8 cellular contexts compared by ENCODE assay signal in the genomic region with DNA sequence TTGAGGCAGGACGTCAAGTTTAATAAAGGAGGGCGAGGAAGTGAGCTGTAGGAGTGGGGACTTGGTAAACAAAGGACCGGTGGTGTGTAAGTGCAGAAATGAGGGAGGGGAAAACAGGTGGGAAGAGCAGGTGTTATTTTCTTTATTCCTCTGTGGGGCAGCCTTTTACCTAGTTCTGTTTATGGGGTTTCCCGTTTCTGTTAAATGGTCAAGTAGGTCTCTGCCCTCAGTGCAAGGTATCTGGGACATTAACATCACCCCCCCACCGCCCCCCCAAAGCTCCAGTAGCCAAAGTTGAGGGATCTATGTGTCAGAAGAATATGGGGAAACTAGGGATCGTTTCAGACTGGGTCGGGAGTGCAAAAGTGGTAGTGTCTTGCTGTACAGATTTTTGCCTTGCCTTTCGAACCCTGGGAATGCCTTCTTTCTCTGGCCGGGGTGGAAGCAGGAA. TPM values are rescaled to one million over a fixed set of nuclear protein-coding genes. Genes with fewer than 3 reads are reported as not detected.
A peak's percentile ranks its signal among the peaks of the same experiment; 100 is the strongest.
DNase-seq lines count a peak whose midpoint lies in the region; TF ChIP-seq lines count a peak whose summit lies in the region.

No MANE protein-coding gene starts in this region.

- DNase-seq in BE2C (no peak), HAP-1 (ENCODE audit: low spot score in 2 of 2) (peak in 1 of 2 experiments; percentile 13), immature natural killer cell (no peak), thyroid gland (no peak), EL (no peak), NCI-H510A treated with DMSO at 0.1 percent for 48 hours (lab: John Stamatoyannopoulos, UW) (no peak), SIG-M5 treated with dmso at 0.1 percent for 504 hours (lab: John Stamatoyannopoulos, UW; ENCODE audit: unreplicated experiment) (no peak)
- no peak for DNase-seq in activated T-helper 1 cell treated with anti-CD3 and anti-CD28 coated beads, Interleukin-12 subunit alpha, Interleukin-12 subunit beta, Interleukin-2, Interleukin-4 antibody, amounts not matched to agents 30 ng/mL and 10 ng/mL and 1 ng/mL, durations not matched to agents 14 hours and 24 hours and 36 hours (ENCODE audit: low spot score)

- no peaks in the 10 kb centered on the region for H3K27me3 ChIP-seq in BE2C
- no peaks in the 10 kb centered on the region for H3K27me3 ChIP-seq in HAP-1 (ENCODE audit: low read depth)
- H3K27me3 ChIP-seq in thyroid gland: no peaks in the 10 kb centered on the region

- peak overlapping the region; percentile 58 for H3K4me3 ChIP-seq in BE2C (ENCODE audit: low read depth, low read length)
- H3K4me3 ChIP-seq in HAP-1: peak overlapping the region; percentile 40
- peak overlapping the region; percentile 16 to 49 (median 25) for H3K4me3 ChIP-seq in thyroid gland (replicated peaks in 1 of 3)

- H3K4me1 ChIP-seq in BE2C (no peaks in the 10 kb centered on the region; the same call in 1 of the 2 replicates), HAP-1 (peaks cover 23% of the 10 kb centered on the region), thyroid gland (peaks cover 16 to 28% of the 10 kb centered on the region in 2 donors)

- H3K4me3 Mint-ChIP-seq in activated T-helper 1 cell treated with anti-CD3 and anti-CD28 coated beads, Interleukin-12 subunit alpha, Interleukin-12 subunit beta, Interleukin-2, Interleukin-4 antibody, amounts not matched to agents 30 ng/mL and 10 ng/mL and 1 ng/mL, durations not matched to agents 14 hours and 24 hours and 36 hours: peak overlapping the region; percentile 90
- H3K4me3 Mint-ChIP-seq in immature natural killer cell: peak overlapping the region; percentile 82 to 94 (median 92)

- TF ChIP-seq CTCF in BE2C (IDR thresholded peaks at IDR 0.05; ENCODE audit: low read depth, low read length) (no peak), thyroid gland (IDR thresholded peaks at IDR 0.05) (no peak)

- peaks cover 28% of the 10 kb centered on the region for H3K27me3 Mint-ChIP-seq in activated T-helper 1 cell treated with anti-CD3 and anti-CD28 coated beads, Interleukin-12 subunit alpha, Interleukin-12 subunit beta, Interleukin-2, Interleukin-4 antibody, amounts not matched to agents 30 ng/mL and 10 ng/mL and 1 ng/mL, durations not matched to agents 14 hours and 24 hours and 36 hours (ENCODE audit: insufficient read depth)
- H3K27me3 Mint-ChIP-seq in immature natural killer cell (ENCODE audit: low read depth in 3 of 3): peaks cover 23 to 24% (median 23%) of the 10 kb centered on the region in 3 donors

- 2 to 6% methylated on average over 9 of the region's 9 CpGs for WGBS in thyroid gland, 2 donors

- peak overlapping the region in 2 of 3 donors; percentile 49 to 87 for H3K27ac ChIP-seq in thyroid gland

- in situ Hi-C loops in HAP-1 (cut with MboI; ENCODE audit: low sequenced_read_pairs): no loop called here

- no peaks in the 10 kb centered on the region for H3K36me3 ChIP-seq in BE2C
- H3K36me3 ChIP-seq in HAP-1 (replicated peaks): no peaks in the 10 kb centered on the region
- H3K36me3 ChIP-seq in thyroid gland: no peaks in the 10 kb centered on the region

- peak overlapping the region; percentile 91 for H3K27ac Mint-ChIP-seq in activated T-helper 1 cell treated with anti-CD3 and anti-CD28 coated beads, Interleukin-12 subunit alpha, Interleukin-12 subunit beta, Interleukin-2, Interleukin-4 antibody, amounts not matched to agents 30 ng/mL and 10 ng/mL and 1 ng/mL, durations not matched to agents 14 hours and 24 hours and 36 hours
- peak overlapping the region; percentile 94 to 98 (median 96) for H3K27ac Mint-ChIP-seq in immature natural killer cell

- peaks cover 6% of the 10 kb centered on the region for H3K36me3 Mint-ChIP-seq in activated T-helper 1 cell treated with anti-CD3 and anti-CD28 coated beads, Interleukin-12 subunit alpha, Interleukin-12 subunit beta, Interleukin-2, Interleukin-4 antibody, amounts not matched to agents 30 ng/mL and 10 ng/mL and 1 ng/mL, durations not matched to agents 14 hours and 24 hours and 36 hours (ENCODE audit: low read depth)
- H3K36me3 Mint-ChIP-seq in immature natural killer cell: no peaks in the 10 kb centered on the region

- peaks cover 5% of the 10 kb centered on the region; the same call in 1 of the 2 replicates for H3K9me3 ChIP-seq in BE2C
- H3K9me3 ChIP-seq in HAP-1: peaks cover 6% of the 10 kb centered on the region; the same call in 1 of the 2 replicates
- no peaks in the 10 kb centered on the region for H3K9me3 ChIP-seq in thyroid gland

- intact Hi-C loops in activated T-helper 1 cell treated with anti-CD3 and anti-CD28 coated beads, Interleukin-12 subunit alpha, Interleukin-12 subunit beta, Interleukin-2, Interleukin-4 antibody, amounts not matched to agents 30 ng/mL and 10 ng/mL and 1 ng/mL, durations not matched to agents 14 hours and 24 hours and 36 hours (cut with micrococcal nuclease): loop anchor here (1.0 to 10.0 kb wide), 7 partner anchors 30 to 1674 kb away; a partner anchor contains a TSS
- intact Hi-C loops in thyroid gland (cut with DNase I): no loop called here

- peaks cover 8% of the 10 kb centered on the region for H3K9me3 Mint-ChIP-seq in activated T-helper 1 cell treated with anti-CD3 and anti-CD28 coated beads, Interleukin-12 subunit alpha, Interleukin-12 subunit beta, Interleukin-2, Interleukin-4 antibody, amounts not matched to agents 30 ng/mL and 10 ng/mL and 1 ng/mL, durations not matched to agents 14 hours and 24 hours and 36 hours
- no peaks in the 10 kb centered on the region for H3K9me3 Mint-ChIP-seq in immature natural killer cell

- no peak for TF ChIP-seq POLR2A in thyroid gland (IDR thresholded peaks at IDR 0.05)

- peaks cover 37% of the 10 kb centered on the region for H3K4me1 Mint-ChIP-seq in activated T-helper 1 cell treated with anti-CD3 and anti-CD28 coated beads, Interleukin-12 subunit alpha, Interleukin-12 subunit beta, Interleukin-2, Interleukin-4 antibody, amounts not matched to agents 30 ng/mL and 10 ng/mL and 1 ng/mL, durations not matched to agents 14 hours and 24 hours and 36 hours (ENCODE audit: low read depth)
- H3K4me1 Mint-ChIP-seq in immature natural killer cell: peaks cover 36 to 57% of the 10 kb centered on the region in 2 donors

RNA-seq across cellular contexts. Expression of a gene that starts 0.9 kb away (rescaled TPM):
- 10.3 TPM for polyA plus RNA-seq in BE2C (2012; ENCODE audit: insufficient read depth, insufficient read length, low read depth)
- total RNA-seq in activated T-helper 1 cell treated with anti-CD3 and anti-CD28 coated beads, Interleukin-12 subunit alpha, Interleukin-12 subunit beta, Interleukin-2, Interleukin-4 antibody, amounts not matched to agents 30 ng/mL and 10 ng/mL and 1 ng/mL, durations not matched to agents 14 hours and 24 hours and 36 hours: 37.5 and 38.8 TPM in 2 replicates
- 10 to 100 TPM in 1 of 3 donors, 1 to 10 TPM in 2; 3.3 to 23.8 (median 5.9) TPM for polyA plus RNA-seq in immature natural killer cell
- 100 to 1,000 TPM in 1 of 4 donors, 10 to 100 TPM in 3; 53.1 to 107 (median 67.6) TPM for total RNA-seq in thyroid gland
